ENCODE assay signal across 20 cellular contexts in the genomic region with DNA sequence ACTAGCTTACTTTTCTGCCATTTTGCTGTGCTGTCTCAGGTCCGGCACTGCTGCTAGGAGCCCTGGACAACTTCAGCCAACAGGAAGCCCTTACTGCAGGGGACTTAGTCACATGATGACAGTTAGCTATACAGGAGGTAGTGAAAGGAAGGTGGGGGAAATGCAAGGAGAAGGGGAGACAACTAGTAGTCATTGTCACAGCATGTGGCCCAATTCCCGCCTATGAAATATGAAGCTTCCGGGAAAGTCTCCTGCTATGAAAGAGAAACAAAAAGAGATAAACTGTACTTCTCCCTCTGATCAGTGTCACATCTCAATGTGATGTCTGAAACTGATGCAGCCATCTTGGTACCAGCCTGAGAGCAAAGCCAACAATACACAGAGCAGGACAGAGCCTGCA.
DNase-seq lines count a peak whose midpoint lies in the region; TF ChIP-seq lines count a peak whose summit lies in the region.
"Had no signal": no experiment of that assay in that cellular context is flagged by ENCODE, and none has a peak within 500 bp of the region (broad histone marks: within the 10 kb centered on the region; RNA-seq: fewer than 3 reads in every experiment).

No MANE protein-coding gene starts in this region.

- H3K27ac ChIP-seq in C4-2B: peak overlapping the region; percentile 16; the same call in 1 of the 2 replicates
- H3K27ac ChIP-seq in KMS-11: peak overlapping the region; percentile 95
- peak overlapping the region; percentile 85 for H3K27ac ChIP-seq in VCaP
- no peak overlapping the region for H3K27ac ChIP-seq in right atrium auricular region
- no peak overlapping the region for H3K27ac ChIP-seq in prostate gland
- H3K27ac ChIP-seq: GM23248 had no signal

- H3K79me2 ChIP-seq in KMS-11 (ENCODE audit: insufficient read depth, low read depth): no peaks in the 10 kb centered on the region

- H3K27me3 ChIP-seq in KMS-11 (ENCODE audit: insufficient read depth, low read depth) (no peaks in the 10 kb centered on the region), right atrium auricular region (no peaks in the 10 kb centered on the region), prostate gland (replicated peaks; ENCODE audit: insufficient read depth) (no peaks in the 10 kb centered on the region)
- H3K27me3 ChIP-seq: BE2C had no signal

- peaks cover 0 to 5% of the 10 kb centered on the region in 2 donors for H3K9me3 ChIP-seq in right atrium auricular region
- no peaks in the 10 kb centered on the region for H3K9me3 ChIP-seq in prostate gland
- H3K9me3 ChIP-seq: BE2C had no signal

- no peaks in the 10 kb centered on the region for H3K27me3 Mint-ChIP-seq in dendritic cell treated with granulocyte-macrophage colony-stimulating factor and Interleukin-4, amounts not matched to agents 40 ng/mL and 50 ng/mL, for 4 days
- H3K27me3 Mint-ChIP-seq: CD4-positive, alpha-beta memory T cell had no signal

- H3K36me3 ChIP-seq in KMS-11 (ENCODE audit: insufficient read depth): no peaks in the 10 kb centered on the region
- no peaks in the 10 kb centered on the region for H3K36me3 ChIP-seq in right atrium auricular region
- no peaks in the 10 kb centered on the region for H3K36me3 ChIP-seq in prostate gland
- H3K36me3 ChIP-seq: BE2C; BLaER1 treated with 17β-estradiol and CSF1 and Interleukin-3, amounts not matched to agents 10 nM and 100 nM had no signal

- peak overlapping the region; percentile 63 for H3K27ac Mint-ChIP-seq in dendritic cell treated with granulocyte-macrophage colony-stimulating factor and Interleukin-4, amounts not matched to agents 40 ng/mL and 50 ng/mL, for 4 days
- H3K27ac Mint-ChIP-seq: CD4-positive, alpha-beta memory T cell had no signal

- DNase-seq in right atrium auricular region (ENCODE audit: low spot score) (no peak), prostate gland (ENCODE audit: low spot score) (no peak), mesenteric fat pad (ENCODE audit: low spot score) (no peak), NCI-H1105 treated with DMSO at 0.1 percent for 48 hours (lab: John Stamatoyannopoulos, UW) (no peak)
- DNase-seq: ACHN; AML-193; BE2C; Calu3; CD4-positive, alpha-beta memory T cell; COR-L47; DMS53; DMS79 treated with DMSO at 0.1 percent for 48 hours; GM23248; H7; HCEC 1CT had no signal

- intact Hi-C loops in dendritic cell treated with granulocyte-macrophage colony-stimulating factor and Interleukin-4, amounts not matched to agents 40 ng/mL and 50 ng/mL, for 4 days (cut with micrococcal nuclease): no loop called here
- intact Hi-C loops in prostate gland (cut with DNase I): no loop called here

- H3K9ac ChIP-seq in KMS-11: no peak overlapping the region
- H3K9ac ChIP-seq: BLaER1 treated with 17β-estradiol and CSF1 and Interleukin-3, amounts not matched to agents 10 nM and 100 nM; GM23248 had no signal

- no peak overlapping the region for H3K4me2 ChIP-seq in KMS-11

- no peaks in the 10 kb centered on the region for H3K36me3 Mint-ChIP-seq in dendritic cell treated with granulocyte-macrophage colony-stimulating factor and Interleukin-4, amounts not matched to agents 40 ng/mL and 50 ng/mL, for 4 days (ENCODE audit: low read depth)
- H3K36me3 Mint-ChIP-seq: CD4-positive, alpha-beta memory T cell had no signal

- no peaks in the 10 kb centered on the region for H3K9me3 Mint-ChIP-seq in dendritic cell treated with granulocyte-macrophage colony-stimulating factor and Interleukin-4, amounts not matched to agents 40 ng/mL and 50 ng/mL, for 4 days

- H4K20me1 ChIP-seq in KMS-11 (ENCODE audit: insufficient read depth): no peaks in the 10 kb centered on the region
- H4K20me1 ChIP-seq: BLaER1 treated with 17β-estradiol and CSF1 and Interleukin-3, amounts not matched to agents 10 nM and 100 nM had no signal

- H2AFZ ChIP-seq in KMS-11 (ENCODE audit: low read depth): no peak overlapping the region
- H2AFZ ChIP-seq: GM23248 had no signal

- H3K4me1 ChIP-seq in KMS-11 (ENCODE audit: low read depth, poor library complexity, severe bottlenecking) (peaks cover 42% of the 10 kb centered on the region), right atrium auricular region (no peaks in the 10 kb centered on the region), prostate gland (replicated peaks) (no peaks in the 10 kb centered on the region)
- H3K4me1 ChIP-seq: BE2C had no signal

- no peak for TF ChIP-seq CTCF in C4-2B (conservative IDR thresholded peaks at IDR 0.05)
- TF ChIP-seq CTCF in KMS-11 (conservative IDR thresholded peaks at IDR 0.05; ENCODE audit: low read depth, low read length): no peak
- TF ChIP-seq CTCF in VCaP (conservative IDR thresholded peaks at IDR 0.05): no peak
- no peak for TF ChIP-seq CTCF in right atrium auricular region (IDR thresholded peaks at IDR 0.05)
- TF ChIP-seq CTCF in prostate gland (IDR thresholded peaks at IDR 0.05): no peak

- 97% methylated on average over 3 of the region's 3 CpGs for WGBS in prostate gland

- H3K4me1 Mint-ChIP-seq in dendritic cell treated with granulocyte-macrophage colony-stimulating factor and Interleukin-4, amounts not matched to agents 40 ng/mL and 50 ng/mL, for 4 days (ENCODE audit: low read depth): peaks cover 14% of the 10 kb centered on the region
- H3K4me1 Mint-ChIP-seq: CD4-positive, alpha-beta memory T cell had no signal

- TF ChIP-seq POLR2A in prostate gland (IDR thresholded peaks at IDR 0.05): no peak

- H3K4me3 ChIP-seq in KMS-11 (IDR thresholded peaks at IDR 0.05; ENCODE audit: insufficient read depth, low read depth, low read length) (no peak overlapping the region), right atrium auricular region (no peak overlapping the region), prostate gland (no peak overlapping the region)
- H3K4me3 ChIP-seq: BLaER1 treated with 17β-estradiol and CSF1 and Interleukin-3, amounts not matched to agents 10 nM and 100 nM; GM23248 had no signal

- no peak overlapping the region for H3K4me3 Mint-ChIP-seq in dendritic cell treated with granulocyte-macrophage colony-stimulating factor and Interleukin-4, amounts not matched to agents 40 ng/mL and 50 ng/mL, for 4 days
- H3K4me3 Mint-ChIP-seq: CD4-positive, alpha-beta memory T cell had no signal

Comparison
In these comparisons a context has a peak if more than half of its experiments do, and no peak if none do; other contexts are left out.
1. H3K27ac ChIP-seq: peak in C4-2B (single experiment), KMS-11 (single experiment) and VCaP (single experiment); none in right atrium auricular region (0 of 2) and prostate gland (0 of 2).